Comparison of ENCODE assay signal across 8 cellular contexts in genomic region chr1:228989992-228990827, GRCh38.
DNase-seq lines count a peak whose midpoint lies in the region; ATAC-seq and TF ChIP-seq lines count a peak whose summit lies in the region.

No MANE protein-coding gene starts in this region.

- intact Hi-C loops in Right ventricle myocardium inferior (cut with DNase I) (no loop called here), psoas muscle (cut with DNase I) (loop anchor here in 1 of 2 donors (10.0 kb wide), 1 partner anchor 65 kb away; no protein-coding TSS in a partner anchor)

- H3K4me1 ChIP-seq in psoas muscle (peaks cover 20% of the 10 kb centered on the region), neural progenitor cell (peaks cover 36% of the 10 kb centered on the region)

- H3K9ac ChIP-seq in neural progenitor cell = no peak overlapping the region

- no peaks in the 10 kb centered on the region for H3F3A ChIP-seq in neural progenitor cell (ENCODE audit: low read depth)

- H3K9me3 Mint-ChIP-seq in neural progenitor cell = no peaks in the 10 kb centered on the region

- no peaks in the 10 kb centered on the region for H3K79me2 ChIP-seq in neural progenitor cell (ENCODE audit: low read depth)

- H3K4me1 Mint-ChIP-seq in neural progenitor cell = peaks cover 48% of the 10 kb centered on the region

- no peak overlapping the region for H3K4me2 ChIP-seq in neural progenitor cell

- H3K27me3 ChIP-seq in psoas muscle (ENCODE audit: insufficient read depth in 3 of 3, low read length in 2 of 3) (no peaks in the 10 kb centered on the region), neural progenitor cell (no peaks in the 10 kb centered on the region)

- no peaks in the 10 kb centered on the region for H4K20me1 ChIP-seq in neural progenitor cell (ENCODE audit: low read depth)

- H3K27me3 Mint-ChIP-seq in neural progenitor cell (ENCODE audit: insufficient read depth, low read depth) = peaks cover 10% of the 10 kb centered on the region

- H3K36me3 ChIP-seq in psoas muscle (ENCODE audit: insufficient read depth in 1 of 2, low read depth in 1 of 2) (no peaks in the 10 kb centered on the region), neural progenitor cell (no peaks in the 10 kb centered on the region)

- H3K4me3 Mint-ChIP-seq in neural progenitor cell = no peak overlapping the region

- DNase-seq in ELF-1 (ENCODE audit: low read depth, low spot score) = peak; percentile 53
- DNase-seq in NOMO-1 treated with DMSO at 0.1 percent for 48 hours (lab: John Stamatoyannopoulos, UW; ENCODE audit: unreplicated experiment) = peak; percentile 73
- DNase-seq in Right ventricle myocardium inferior (ENCODE audit: missing footprints) = peak; percentile 88
- peak; percentile 65 to 85 for DNase-seq in psoas muscle
- DNase-seq in NCI-H526 (lab: John Stamatoyannopoulos, UW) = no peak
- no peak for DNase-seq in GOT3 (lab: John Stamatoyannopoulos, UW)
- DNase-seq in neural progenitor cell (ENCODE audit: low spot score) = no peak

- no peaks in the 10 kb centered on the region for H3K36me3 Mint-ChIP-seq in neural progenitor cell

- TF ChIP-seq CTCF in psoas muscle (IDR thresholded peaks at IDR 0.05) (no peak), neural progenitor cell (IDR thresholded peaks at IDR 0.05) (no peak)

- WGBS in psoas muscle, 3 donors = 32 to 42% (median 33%) methylated on average over 12 of the region's 12 CpGs

- H3K9me3 ChIP-seq in psoas muscle (no peaks in the 10 kb centered on the region), neural progenitor cell (ENCODE audit: low read depth) (no peaks in the 10 kb centered on the region)

- no peak overlapping the region for H2AFZ ChIP-seq in neural progenitor cell (replicated peaks)

- ATAC-seq in Right ventricle myocardium inferior (peak; percentile 87), psoas muscle (peak; percentile 51 to 79 (median 66)), HG02884 (IDR thresholded peaks at IDR 0.05; ENCODE audit: unreplicated experiment) (no peak)

- no peak overlapping the region for H3K27ac Mint-ChIP-seq in neural progenitor cell

- H3K27ac ChIP-seq in psoas muscle (peak overlapping the region; percentile 46), neural progenitor cell (no peak overlapping the region)

- no peak overlapping the region for H3K4me3 ChIP-seq in psoas muscle
- no peak overlapping the region for H3K4me3 ChIP-seq in neural progenitor cell

Comparison
In these comparisons a context has a peak if more than half of its experiments do, and no peak if none do; other contexts are left out.
1. DNase-seq: peak in ELF-1 (single experiment), NOMO-1 treated with DMSO at 0.1 percent for 48 hours (single experiment), Right ventricle myocardium inferior (single experiment) and psoas muscle (2 of 2); none in NCI-H526 (0 of 2), GOT3 (single experiment) and neural progenitor cell (single experiment).